ENCODE assay signal across 23 cellular contexts in the genomic region with DNA sequence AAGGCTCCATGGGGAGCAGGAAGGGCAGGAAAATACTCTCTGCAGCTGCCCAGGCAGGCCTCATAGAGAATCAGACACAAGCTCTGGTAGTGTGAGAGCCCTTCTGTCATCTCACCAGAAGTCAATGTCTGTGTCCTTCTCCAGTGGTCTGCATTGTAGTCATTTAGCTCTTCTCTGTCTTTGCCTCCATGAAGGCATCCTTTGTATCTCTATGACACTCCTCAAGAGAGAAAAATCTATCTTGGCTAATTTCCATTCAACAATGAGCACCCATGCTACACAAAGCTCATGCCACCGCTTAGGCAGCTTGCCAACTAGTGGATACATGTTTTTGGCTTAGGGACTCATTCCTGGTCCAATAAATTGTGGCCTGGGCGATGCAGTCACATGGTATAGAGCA.
"Had no signal": no experiment of that assay in that cellular context is flagged by ENCODE, and none has a peak within 500 bp of the region (broad histone marks: within the 10 kb centered on the region; RNA-seq: fewer than 3 reads in every experiment).

No MANE protein-coding gene starts in this region.

- H3K27ac ChIP-seq: body of pancreas, foreskin keratinocyte, hepatocyte, parathyroid adenoma, upper lobe of right lung, VCaP had no signal

- H3K9me3 ChIP-seq: body of pancreas, upper lobe of right lung had no signal

- H3K36me3 ChIP-seq: upper lobe of right lung had no signal

- H3K27me3 Mint-ChIP-seq: activated CD4-positive, alpha-beta T cell treated with anti-CD3 and anti-CD28 coated beads, Interleukin-2, amount 10 ng/mL, durations not matched to agents 7 days and 5 days; activated CD8-positive, alpha-beta memory T cell treated with anti-CD3 and anti-CD28 coated beads, Interleukin-2, amount 10 ng/mL, durations not matched to agents 7 days and 5 days; activated CD8-positive, alpha-beta T cell treated with anti-CD3 and anti-CD28 coated beads for 36 hours; activated naive CD4-positive, alpha-beta T cell treated with anti-CD3 and anti-CD28 coated beads, Interleukin-2, amount 10 ng/mL, durations not matched to agents 7 days and 5 days; stimulated activated memory B cell treated with anti-CD40 and anti-IgM and Interleukin-4, amounts not matched to agents 10 μg/mL and 1 μg/mL and 100 μg/mL, for 72 hours had no signal

- H3K9me3 Mint-ChIP-seq: activated CD4-positive, alpha-beta T cell treated with anti-CD3 and anti-CD28 coated beads, Interleukin-2, amount 10 ng/mL, durations not matched to agents 7 days and 5 days; activated CD8-positive, alpha-beta T cell treated with anti-CD3 and anti-CD28 coated beads for 36 hours; activated naive CD4-positive, alpha-beta T cell treated with anti-CD3 and anti-CD28 coated beads, Interleukin-2, amount 10 ng/mL, durations not matched to agents 7 days and 5 days; nephron; stimulated activated memory B cell treated with anti-CD40 and anti-IgM and Interleukin-4, amounts not matched to agents 10 μg/mL and 1 μg/mL and 100 μg/mL, for 72 hours had no signal

- H3K4me1 ChIP-seq: body of pancreas, upper lobe of right lung had no signal

- H3K4me2 ChIP-seq: hepatocyte had no signal

- H3K27me3 ChIP-seq: body of pancreas, foreskin keratinocyte, hepatocyte, upper lobe of right lung had no signal

- H3K9ac ChIP-seq: parathyroid adenoma had no signal

- H3K4me3 ChIP-seq: body of pancreas, hepatocyte, upper lobe of right lung had no signal

- H3K27ac Mint-ChIP-seq: activated CD4-positive, alpha-beta T cell treated with anti-CD3 and anti-CD28 coated beads, Interleukin-2, amount 10 ng/mL, durations not matched to agents 7 days and 5 days; activated CD8-positive, alpha-beta memory T cell treated with anti-CD3 and anti-CD28 coated beads, Interleukin-2, amount 10 ng/mL, durations not matched to agents 7 days and 5 days; activated CD8-positive, alpha-beta T cell treated with anti-CD3 and anti-CD28 coated beads for 36 hours; activated naive CD4-positive, alpha-beta T cell treated with anti-CD3 and anti-CD28 coated beads, Interleukin-2, amount 10 ng/mL, durations not matched to agents 7 days and 5 days; nephron; stimulated activated memory B cell treated with anti-CD40 and anti-IgM and Interleukin-4, amounts not matched to agents 10 μg/mL and 1 μg/mL and 100 μg/mL, for 72 hours had no signal

- DNase-seq: activated CD4-positive, alpha-beta T cell treated with anti-CD3 and anti-CD28 coated beads, Interleukin-2, amount 10 ng/mL, durations not matched to agents 7 days and 5 days; activated CD8-positive, alpha-beta memory T cell treated with anti-CD3 and anti-CD28 coated beads, Interleukin-2, amount 10 ng/mL, durations not matched to agents 7 days and 5 days; activated CD8-positive, alpha-beta T cell treated with anti-CD3 and anti-CD28 coated beads for 36 hours; activated effector memory CD4-positive, alpha-beta T cell treated with anti-CD3 and anti-CD28 coated beads, Interleukin-2, amount 50 U/mL, for 16 hours; activated naive CD4-positive, alpha-beta T cell treated with anti-CD3 and anti-CD28 coated beads, Interleukin-2, amount 10 ng/mL, durations not matched to agents 7 days and 5 days; activated T-cell treated with anti-CD3 and anti-CD28 coated beads for 4 hours; body of pancreas; dermis blood vessel endothelial cell; effector memory CD4-positive, alpha-beta T cell; foreskin keratinocyte; glutamatergic neuron; left ventricle myocardium superior; mammary epithelial cell; small intestine; stimulated activated CD4-positive, alpha-beta T cell treated with anti-CD3 and anti-CD28 coated beads, Interleukin-15, amount 100 ng/mL, for 24 hours; upper lobe of right lung had no signal

- H2AFZ ChIP-seq: hepatocyte, parathyroid adenoma had no signal

- H3K36me3 Mint-ChIP-seq: activated CD8-positive, alpha-beta memory T cell treated with anti-CD3 and anti-CD28 coated beads, Interleukin-2, amount 10 ng/mL, durations not matched to agents 7 days and 5 days; activated naive CD4-positive, alpha-beta T cell treated with anti-CD3 and anti-CD28 coated beads, Interleukin-2, amount 10 ng/mL, durations not matched to agents 7 days and 5 days; stimulated activated memory B cell treated with anti-CD40 and anti-IgM and Interleukin-4, amounts not matched to agents 10 μg/mL and 1 μg/mL and 100 μg/mL, for 72 hours had no signal

- H3K4me1 Mint-ChIP-seq: activated CD4-positive, alpha-beta T cell treated with anti-CD3 and anti-CD28 coated beads, Interleukin-2, amount 10 ng/mL, durations not matched to agents 7 days and 5 days; activated CD8-positive, alpha-beta memory T cell treated with anti-CD3 and anti-CD28 coated beads, Interleukin-2, amount 10 ng/mL, durations not matched to agents 7 days and 5 days; activated naive CD4-positive, alpha-beta T cell treated with anti-CD3 and anti-CD28 coated beads, Interleukin-2, amount 10 ng/mL, durations not matched to agents 7 days and 5 days; stimulated activated memory B cell treated with anti-CD40 and anti-IgM and Interleukin-4, amounts not matched to agents 10 μg/mL and 1 μg/mL and 100 μg/mL, for 72 hours had no signal

- ATAC-seq: activated CD4-positive, CD25-positive, alpha-beta regulatory T cell treated with anti-CD3 and anti-CD28 coated beads, Interleukin-2, amount 50 U/mL, for 24 hours; activated CD8-positive, alpha-beta memory T cell treated with anti-CD3 and anti-CD28 coated beads, Interleukin-2, amount 10 ng/mL, durations not matched to agents 7 days and 5 days; activated CD8-positive, alpha-beta T cell treated with anti-CD3 and anti-CD28 coated beads for 36 hours; body of pancreas; foreskin keratinocyte; left ventricle myocardium superior; sciatic nerve; stimulated activated memory B cell treated with anti-CD40 and anti-IgM and Interleukin-4, amounts not matched to agents 10 μg/mL and 1 μg/mL and 100 μg/mL, for 72 hours; upper lobe of right lung had no signal

- H3K4me3 Mint-ChIP-seq: activated CD4-positive, alpha-beta T cell treated with anti-CD3 and anti-CD28 coated beads, Interleukin-2, amount 10 ng/mL, durations not matched to agents 7 days and 5 days; activated CD8-positive, alpha-beta memory T cell treated with anti-CD3 and anti-CD28 coated beads, Interleukin-2, amount 10 ng/mL, durations not matched to agents 7 days and 5 days; activated CD8-positive, alpha-beta T cell treated with anti-CD3 and anti-CD28 coated beads for 36 hours; activated naive CD4-positive, alpha-beta T cell treated with anti-CD3 and anti-CD28 coated beads, Interleukin-2, amount 10 ng/mL, durations not matched to agents 7 days and 5 days; nephron; stimulated activated memory B cell treated with anti-CD40 and anti-IgM and Interleukin-4, amounts not matched to agents 10 μg/mL and 1 μg/mL and 100 μg/mL, for 72 hours had no signal
